Comparison of ENCODE assay signal across 1 cellular context in the genomic region with DNA sequence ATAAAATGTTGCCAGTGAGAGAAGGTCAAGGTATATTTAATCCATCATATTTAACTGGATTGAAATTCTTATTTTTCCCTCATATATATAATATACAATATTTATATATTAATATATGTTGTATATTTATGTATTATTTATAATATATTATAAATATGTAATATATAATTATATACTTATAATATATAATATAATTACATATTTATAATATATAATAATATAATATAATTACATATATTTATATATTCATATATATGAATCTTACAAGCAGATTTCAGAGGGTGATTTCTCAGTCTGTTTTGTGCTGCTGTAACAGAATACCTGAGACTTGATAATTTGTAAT.
TF ChIP-seq lines count a peak whose summit lies in the region.

No MANE protein-coding gene starts in this region.

TF ChIP-seq in A549, 52 proteins besides CTCF, POLR2A, EP300 and RAD21 (continued from another document):
- TF ChIP-seq, protein P1, sequence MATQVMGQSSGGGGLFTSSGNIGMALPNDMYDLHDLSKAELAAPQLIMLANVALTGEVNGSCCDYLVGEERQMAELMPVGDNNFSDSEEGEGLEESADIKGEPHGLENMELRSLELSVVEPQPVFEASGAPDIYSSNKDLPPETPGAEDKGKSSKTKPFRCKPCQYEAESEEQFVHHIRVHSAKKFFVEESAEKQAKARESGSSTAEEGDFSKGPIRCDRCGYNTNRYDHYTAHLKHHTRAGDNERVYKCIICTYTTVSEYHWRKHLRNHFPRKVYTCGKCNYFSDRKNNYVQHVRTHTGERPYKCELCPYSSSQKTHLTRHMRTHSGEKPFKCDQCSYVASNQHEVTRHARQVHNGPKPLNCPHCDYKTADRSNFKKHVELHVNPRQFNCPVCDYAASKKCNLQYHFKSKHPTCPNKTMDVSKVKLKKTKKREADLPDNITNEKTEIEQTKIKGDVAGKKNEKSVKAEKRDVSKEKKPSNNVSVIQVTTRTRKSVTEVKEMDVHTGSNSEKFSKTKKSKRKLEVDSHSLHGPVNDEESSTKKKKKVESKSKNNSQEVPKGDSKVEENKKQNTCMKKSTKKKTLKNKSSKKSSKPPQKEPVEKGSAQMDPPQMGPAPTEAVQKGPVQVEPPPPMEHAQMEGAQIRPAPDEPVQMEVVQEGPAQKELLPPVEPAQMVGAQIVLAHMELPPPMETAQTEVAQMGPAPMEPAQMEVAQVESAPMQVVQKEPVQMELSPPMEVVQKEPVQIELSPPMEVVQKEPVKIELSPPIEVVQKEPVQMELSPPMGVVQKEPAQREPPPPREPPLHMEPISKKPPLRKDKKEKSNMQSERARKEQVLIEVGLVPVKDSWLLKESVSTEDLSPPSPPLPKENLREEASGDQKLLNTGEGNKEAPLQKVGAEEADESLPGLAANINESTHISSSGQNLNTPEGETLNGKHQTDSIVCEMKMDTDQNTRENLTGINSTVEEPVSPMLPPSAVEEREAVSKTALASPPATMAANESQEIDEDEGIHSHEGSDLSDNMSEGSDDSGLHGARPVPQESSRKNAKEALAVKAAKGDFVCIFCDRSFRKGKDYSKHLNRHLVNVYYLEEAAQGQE (IDR thresholded peaks at IDR 0.05) = no peak
- TF ChIP-seq, protein P2, sequence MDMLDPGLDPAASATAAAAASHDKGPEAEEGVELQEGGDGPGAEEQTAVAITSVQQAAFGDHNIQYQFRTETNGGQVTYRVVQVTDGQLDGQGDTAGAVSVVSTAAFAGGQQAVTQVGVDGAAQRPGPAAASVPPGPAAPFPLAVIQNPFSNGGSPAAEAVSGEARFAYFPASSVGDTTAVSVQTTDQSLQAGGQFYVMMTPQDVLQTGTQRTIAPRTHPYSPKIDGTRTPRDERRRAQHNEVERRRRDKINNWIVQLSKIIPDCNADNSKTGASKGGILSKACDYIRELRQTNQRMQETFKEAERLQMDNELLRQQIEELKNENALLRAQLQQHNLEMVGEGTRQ (IDR thresholded peaks at IDR 0.05) = no peak
- TF ChIP-seq MAZ (IDR thresholded peaks at IDR 0.05; ENCODE audit: borderline replicate concordance, low read depth, low read length) = no peak
